Comparison of ENCODE assay signal across 30 cellular contexts in genomic region chr3:64992462-64993285, GRCh38.
DNase-seq lines count a peak whose midpoint lies in the region; ATAC-seq and TF ChIP-seq lines count a peak whose summit lies in the region.
"Had no signal": no experiment of that assay in that cellular context is flagged by ENCODE, and none has a peak within 500 bp of the region (broad histone marks: within the 10 kb centered on the region; RNA-seq: fewer than 3 reads in every experiment).

No MANE protein-coding gene starts in this region.

- H3K27ac Mint-ChIP-seq in endodermal cell (no peak overlapping the region), natural killer cell (no peak overlapping the region)
- H3K27ac Mint-ChIP-seq: activated T-cell treated with anti-CD3 and anti-CD28 coated beads, Interleukin-2, amount 50 U/mL, for 72 hours; B cell; T-cell had no signal

- H3K9me3 ChIP-seq in mammary epithelial cell (replicated peaks; ENCODE audit: insufficient read depth, low read length): no peaks in the 10 kb centered on the region
- H3K9me3 ChIP-seq in breast epithelium: no peaks in the 10 kb centered on the region
- H3K9me3 ChIP-seq in endodermal cell (ENCODE audit: control insufficient read depth, low read length): no peaks in the 10 kb centered on the region
- H3K9me3 ChIP-seq: upper lobe of left lung had no signal

- H3K27me3 ChIP-seq in mammary epithelial cell (ENCODE audit: insufficient read depth, low read length): no peaks in the 10 kb centered on the region
- H3K27me3 ChIP-seq in breast epithelium: no peaks in the 10 kb centered on the region
- no peaks in the 10 kb centered on the region for H3K27me3 ChIP-seq in endodermal cell (ENCODE audit: control insufficient read depth, insufficient read depth, low read length, poor library complexity, severe bottlenecking)
- H3K27me3 ChIP-seq: dorsolateral prefrontal cortex, upper lobe of left lung had no signal

- CTCF ChIA-PET in mammary epithelial cell (lab: Charles Lee; ENCODE audit: low non-redundant PET): no interaction called here
- CTCF ChIA-PET in RWPE1 (lab: Yijun Ruan, JAX): no interaction called here

- peaks cover 9% of the 10 kb centered on the region for H3K4me1 ChIP-seq in mammary epithelial cell (ENCODE audit: insufficient read depth, low read length)
- H3K4me1 ChIP-seq in breast epithelium: no peaks in the 10 kb centered on the region
- peaks cover 7% of the 10 kb centered on the region for H3K4me1 ChIP-seq in endodermal cell (ENCODE audit: control insufficient read depth, insufficient read depth, low read length)

- H3K9ac ChIP-seq in mammary epithelial cell (ENCODE audit: insufficient read depth, low read length): no peak overlapping the region
- no peak overlapping the region for H3K9ac ChIP-seq in endodermal cell (ENCODE audit: extremely low read depth, low read length, poor library complexity, severe bottlenecking)
- H3K9ac ChIP-seq: GM23248 had no signal

- H3K4me1 Mint-ChIP-seq in endodermal cell (peaks cover 28% of the 10 kb centered on the region), natural killer cell (no peaks in the 10 kb centered on the region)
- H3K4me1 Mint-ChIP-seq: B cell; central memory CD8-positive, alpha-beta T cell; T-cell had no signal

- H3K4me2 ChIP-seq in mammary epithelial cell (ENCODE audit: insufficient read depth, low read depth, low read length): peak overlapping the region; percentile 20

- H3K36me3 Mint-ChIP-seq in endodermal cell (ENCODE audit: low read depth) (no peaks in the 10 kb centered on the region), natural killer cell (no peaks in the 10 kb centered on the region)
- H3K36me3 Mint-ChIP-seq: T-cell had no signal

- no TSS peak for BruUV-seq in mammary epithelial cell (replicated peaks; lab: Mats Ljungman, UMichigan)

- TF ChIP-seq CTCF in mammary epithelial cell (conservative IDR thresholded peaks at IDR 0.05 in 1 of 2, IDR thresholded peaks at IDR 0.05 in 1 of 2; ENCODE audit: extremely low read depth in 1 of 2, insufficient read depth in 1 of 2, low read depth in 1 of 2, low read length in 2 of 2) (no peak), breast epithelium (IDR thresholded peaks at IDR 0.05) (no peak), endodermal cell (conservative IDR thresholded peaks at IDR 0.05) (no peak), natural killer cell (IDR thresholded peaks at IDR 0.05) (no peak), RWPE1 (conservative IDR thresholded peaks at IDR 0.05; ENCODE audit: low read depth) (no peak)

- dilution Hi-C loops in mammary epithelial cell (cut with HindIII; ENCODE audit: low sequenced_read_pairs): no loop called here

- in situ Hi-C loops in mammary epithelial cell (cut with MboI; ENCODE audit: low sequenced_read_pairs in 2 of 2): no loop called here

- no peaks in the 10 kb centered on the region for H3K36me3 ChIP-seq in mammary epithelial cell (ENCODE audit: insufficient read depth, low read length)
- H3K36me3 ChIP-seq in breast epithelium: no peaks in the 10 kb centered on the region
- no peaks in the 10 kb centered on the region for H3K36me3 ChIP-seq in endodermal cell (ENCODE audit: control insufficient read depth, insufficient read depth, low read length)
- H3K36me3 ChIP-seq: upper lobe of left lung had no signal

- TF ChIP-seq POLR2A in breast epithelium (IDR thresholded peaks at IDR 0.05): no peak

- H3K9me3 Mint-ChIP-seq in endodermal cell: no peaks in the 10 kb centered on the region
- H3K9me3 Mint-ChIP-seq in natural killer cell: peaks cover 4 to 6% of the 10 kb centered on the region in 2 donors

- H2AFZ ChIP-seq in mammary epithelial cell (ENCODE audit: low read depth, low read length): peak overlapping the region; percentile 66
- H2AFZ ChIP-seq: GM23248 had no signal

- H3K27ac ChIP-seq in mammary epithelial cell (ENCODE audit: insufficient read depth, low read depth, low read length) (no peak overlapping the region), breast epithelium (peak overlapping the region in 1 of 2 donors; percentile 38), endodermal cell (ENCODE audit: low read depth, low read length) (no peak overlapping the region), RWPE1 (no peak overlapping the region)
- H3K27ac ChIP-seq: dorsolateral prefrontal cortex, epithelial cell of prostate, GM23248, upper lobe of left lung had no signal

- intact Hi-C loops in mammary epithelial cell (cut with micrococcal nuclease) (no loop called here), breast epithelium (cut with DNase I; ENCODE audit: low total_unique reads) (no loop called here), natural killer cell (cut with micrococcal nuclease) (no loop called here)

- DNase-seq in mammary epithelial cell (no peak), breast epithelium (ENCODE audit: low spot score in 2 of 2) (no peak), endodermal cell (peak; percentile 72), islet precursor cell (peak; percentile 63), putamen (ENCODE audit: low spot score) (peak; percentile 22), natural killer cell (no peak), RWPE1 (ENCODE audit: low spot score) (no peak)
- DNase-seq: activated CD4-positive, alpha-beta T cell treated with anti-CD3 and anti-CD28 coated beads for 4 hours; activated naive CD4-positive, alpha-beta T cell treated with anti-CD3 and anti-CD28 coated beads, Interleukin-2, amount 50 U/mL, for 16 hours; activated T-cell treated with anti-CD3 and anti-CD28 coated beads, Interleukin-2, amount 50 U/mL, for 72 hours; anterior cingulate cortex; Calu3; foreskin fibroblast; GM23248; Kasumi-1; NCI-H1092 treated with DMSO at 0.1 percent for 48 hours; NCI-H2029; NCI-H345; NCI-H774; OCI-M1; SIG-M5; stimulated activated CD4-positive, alpha-beta T cell treated with anti-CD3 and anti-CD28 coated beads, Interleukin-12 subunit alpha, Interleukin-12 subunit beta, amount 100 ng/mL, for 4 hours; T-cell; upper lobe of left lung had no signal

- H3K4me3 Mint-ChIP-seq in endodermal cell (no peak overlapping the region), natural killer cell (no peak overlapping the region)
- H3K4me3 Mint-ChIP-seq: activated T-cell treated with anti-CD3 and anti-CD28 coated beads, Interleukin-2, amount 50 U/mL, for 72 hours; B cell; central memory CD8-positive, alpha-beta T cell; T-cell had no signal

- no peaks in the 10 kb centered on the region for H3K27me3 Mint-ChIP-seq in endodermal cell (ENCODE audit: insufficient read depth)
- no peaks in the 10 kb centered on the region for H3K27me3 Mint-ChIP-seq in natural killer cell (ENCODE audit: low read depth in 2 of 2)
- H3K27me3 Mint-ChIP-seq: B cell; central memory CD8-positive, alpha-beta T cell; T-cell had no signal

- no peaks in the 10 kb centered on the region for H3K79me2 ChIP-seq in mammary epithelial cell (ENCODE audit: insufficient read depth, low read length)

- H3K4me3 ChIP-seq in mammary epithelial cell (replicated peaks in 1 of 3; ENCODE audit: insufficient read depth in 1 of 3, low read depth in 2 of 3, low read length in 3 of 3) (no peak overlapping the region), breast epithelium (no peak overlapping the region), endodermal cell (ENCODE audit: low read length) (no peak overlapping the region)
- H3K4me3 ChIP-seq: GM23248, upper lobe of left lung had no signal

- ATAC-seq in natural killer cell (no peak), GM19397 (IDR thresholded peaks at IDR 0.05; ENCODE audit: unreplicated experiment) (no peak)
- ATAC-seq: activated T-cell treated with anti-CD3 and anti-CD28 coated beads, Interleukin-2, amount 50 U/mL, for 72 hours; left lobe of liver; T-cell had no signal

- WGBS in mammary epithelial cell (ENCODE audit: low coverage, missing lambda C conversion rate): 51% methylated on average over 8 of the region's 8 CpGs
- 88 to 96% methylated on average over 3 to 8 of the region's 8 CpGs for WGBS in endodermal cell (ENCODE audit: insufficient coverage in 1 of 2, insufficient read length in 1 of 2), 2 experiments

- no peaks in the 10 kb centered on the region for H4K20me1 ChIP-seq in mammary epithelial cell (ENCODE audit: insufficient read depth, low read length)

- POLR2A ChIA-PET in RWPE1 (lab: Yijun Ruan, JAX; ENCODE audit: low non-redundant PET): no interaction called here

Comparison
In these comparisons a context has a peak if more than half of its experiments do, and no peak if none do; other contexts are left out.
1. DNase-seq: peak in endodermal cell (single experiment), islet precursor cell (single experiment) and putamen (single experiment); none in mammary epithelial cell (single experiment), breast epithelium (0 of 2), natural killer cell (single experiment) and RWPE1 (single experiment).